ENCODE assay signal across 8 cellular contexts in genomic region chr5:134523543-134524136, GRCh38. TPM values are rescaled to one million over a fixed set of nuclear protein-coding genes. Genes with fewer than 3 reads are reported as not detected.
DNase-seq lines count a peak whose midpoint lies in the region; ATAC-seq, FAIRE-seq and TF ChIP-seq lines count a peak whose summit lies in the region.

No MANE protein-coding gene starts in this region.

- no peak overlapping the region for H2AFZ ChIP-seq in HepG2 (ENCODE audit: low read length)

- H3K27me3 Mint-ChIP-seq in activated T-cell treated with anti-CD3 and anti-CD28 coated beads, Interleukin-2, amount 50 U/mL, for 72 hours (ENCODE audit: low read depth): peaks cover 18% of the 10 kb centered on the region

- no peaks in the 10 kb centered on the region for H3K27me3 ChIP-seq in ascending aorta
- H3K27me3 ChIP-seq in HepG2 (ENCODE audit: control insufficient read depth in 1 of 2, insufficient read depth in 2 of 2, low read length in 2 of 2): no peaks in the 10 kb centered on the region; a peak in 1 of 5 replicates
- H3K27me3 ChIP-seq in tibial nerve: no peaks in the 10 kb centered on the region

- no peaks in the 10 kb centered on the region for H3K9me3 Mint-ChIP-seq in activated T-cell treated with anti-CD3 and anti-CD28 coated beads, Interleukin-2, amount 50 U/mL, for 72 hours

- H3K9me3 ChIP-seq in ascending aorta (no peaks in the 10 kb centered on the region), HepG2 (ENCODE audit: low read length) (no peaks in the 10 kb centered on the region), tibial nerve (no peaks in the 10 kb centered on the region)

- no peak for DNase-seq in activated T-cell treated with anti-CD3 and anti-CD28 coated beads, Interleukin-2, amount 50 U/mL, for 72 hours
- DNase-seq in activated T-cell treated with anti-CD3 and anti-CD28 coated beads for 4 hours (no peak), ascending aorta (ENCODE audit: low spot score in 2 of 2) (no peak), HepG2 (ENCODE audit: low spot score) (no peak), tibial nerve (ENCODE audit: low spot score in 2 of 2) (no peak), NCI-H146 treated with DMSO at 0.1 percent for 48 hours (lab: John Stamatoyannopoulos, UW; ENCODE audit: unreplicated experiment) (no peak), HPDE6-E6E7 (ENCODE audit: extremely low spot score) (no peak), NCI-H1694 (lab: John Stamatoyannopoulos, UW) (no peak)

- TF ChIP-seq CTCF in ascending aorta (IDR thresholded peaks at IDR 0.05): no peak
- no peak for TF ChIP-seq CTCF in HepG2 (CRISPR knock-in tag; IDR thresholded peaks at IDR 0.05)
- no peak for TF ChIP-seq CTCF in tibial nerve (IDR thresholded peaks at IDR 0.05)

- TF ChIP-seq EP300 in HepG2 (IDR thresholded peaks at IDR 0.05; ENCODE audit: low read depth in 2 of 2, low read length in 2 of 2) (no peak), HepG2 (CRISPR knock-in tag; IDR thresholded peaks at IDR 0.05; ENCODE audit: borderline replicate concordance) (no peak), tibial nerve (IDR thresholded peaks at IDR 0.05) (no peak)

- BruUV-seq in HepG2 (replicated peaks; lab: Mats Ljungman, UMichigan): no TSS peak

- in situ Hi-C loops in HepG2 (cut with HindIII; ENCODE audit: extremely low pct_ligation_motif_present, low pct_unique_long_range_greater_than_20kb): no loop called here

- peaks cover 9% of the 10 kb centered on the region for H3K79me2 ChIP-seq in HepG2 (ENCODE audit: insufficient read depth, low read length)

- H3K27ac ChIP-seq in ascending aorta: peak overlapping the region; percentile 92 to 96
- H3K27ac ChIP-seq in HepG2 (ENCODE audit: extremely low read length, insufficient read depth, low read length): no peak overlapping the region
- peak overlapping the region; percentile 98 to 100 (median 99) for H3K27ac ChIP-seq in tibial nerve

- no peak for TF ChIP-seq RAD21 in HepG2 (CRISPR knock-in tag; IDR thresholded peaks at IDR 0.05)

- peaks cover 24% of the 10 kb centered on the region for H3K4me1 Mint-ChIP-seq in activated T-cell treated with anti-CD3 and anti-CD28 coated beads, Interleukin-2, amount 50 U/mL, for 72 hours (ENCODE audit: low read depth)

- no peaks in the 10 kb centered on the region for H3K36me3 ChIP-seq in ascending aorta
- no peaks in the 10 kb centered on the region for H3K36me3 ChIP-seq in HepG2 (replicated peaks in 1 of 2; ENCODE audit: control insufficient read depth in 1 of 2, insufficient read depth in 2 of 2, low read length in 2 of 2)
- no peaks in the 10 kb centered on the region for H3K36me3 ChIP-seq in tibial nerve

- H3K9ac ChIP-seq in HepG2 (ENCODE audit: insufficient read depth, low read depth, low read length): peak overlapping the region; percentile 80

- peaks cover 0 to 13% of the 10 kb centered on the region in 2 donors for H3K4me1 ChIP-seq in ascending aorta
- H3K4me1 ChIP-seq in HepG2 (ENCODE audit: insufficient read depth, low read length): peaks cover 24% of the 10 kb centered on the region
- H3K4me1 ChIP-seq in tibial nerve: peaks cover 0 to 20% (median 9%) of the 10 kb centered on the region in 4 donors

- peak overlapping the region; percentile 80 to 98 for H3K4me3 ChIP-seq in ascending aorta
- peak overlapping the region; percentile 85 to 98 (median 86); a peak in 5 of 6 replicates for H3K4me3 ChIP-seq in HepG2 (replicated peaks in 1 of 3; ENCODE audit: insufficient read depth in 1 of 3, low read depth in 2 of 3, low read length in 3 of 3)
- H3K4me3 ChIP-seq in tibial nerve: peak overlapping the region; percentile 63 to 99 (median 91)

- no peak for TF ChIP-seq POLR2A in HepG2 (IDR thresholded peaks at IDR 0.05; ENCODE audit: insufficient read depth in 1 of 2, low read depth in 2 of 2, low read length in 2 of 2)
- no peak for TF ChIP-seq POLR2A in tibial nerve (IDR thresholded peaks at IDR 0.05)

- H3K27ac Mint-ChIP-seq in activated T-cell treated with anti-CD3 and anti-CD28 coated beads, Interleukin-2, amount 50 U/mL, for 72 hours: peak overlapping the region; percentile 59

- intact Hi-C loops in ascending aorta (cut with DNase I): loop anchor here (2.0 kb wide), 2 partner anchors 19 to 125 kb away; partner anchors contain the start of gene SEC24A
- intact Hi-C loops in HepG2 (cut with micrococcal nuclease; ENCODE audit: unreplicated experiment): loop anchor here (2.0 kb wide), 1 partner anchor 87 kb away; no protein-coding TSS in a partner anchor

- CTCF ChIA-PET in HepG2 (lab: Yijun Ruan, JAX; ENCODE audit: low intra/inter-chr PET ratio, low total read pairs): no interaction called here

- peaks cover 3 to 5% of the 10 kb centered on the region in 2 donors for H3K36me3 Mint-ChIP-seq in activated T-cell treated with anti-CD3 and anti-CD28 coated beads, Interleukin-2, amount 50 U/mL, for 72 hours (ENCODE audit: insufficient read depth in 2 of 2)

- H4K20me1 ChIP-seq in HepG2 (ENCODE audit: insufficient read depth, low read length): no peaks in the 10 kb centered on the region

- no peak for FAIRE-seq in HepG2 (lab: Jason Lieb, UNC)

- ATAC-seq in activated T-cell treated with anti-CD3 and anti-CD28 coated beads, Interleukin-2, amount 50 U/mL, for 72 hours (replicated peaks in 1 of 2): no peak
- no peak for ATAC-seq in HepG2

- H3K4me2 ChIP-seq in HepG2 (ENCODE audit: low read depth, low read length): peak overlapping the region; percentile 90

- WGBS in HepG2 (ENCODE audit: low lambda C conversion rate): 36% methylated on average over 7 of the region's 8 CpGs
- 18 to 22% methylated on average over 8 of the region's 8 CpGs for WGBS in tibial nerve, 2 donors

- POLR2A ChIA-PET in HepG2 (lab: Yijun Ruan, JAX): interaction anchor here (0.7 to 6.9 kb wide), 7 partner anchors 9 to 234 kb away, joined by 3 to 109 read pairs (median 58); partner anchors contain the start of gene CDKN2AIPNL

- peak overlapping the region; percentile 75 to 99 for H3K4me3 Mint-ChIP-seq in activated T-cell treated with anti-CD3 and anti-CD28 coated beads, Interleukin-2, amount 50 U/mL, for 72 hours

TF ChIP-seq in HepG2, 621 proteins besides CTCF, POLR2A, EP300 and RAD21 (continues in another document):
- TF ChIP-seq ZNF256 (CRISPR knock-in tag; conservative IDR thresholded peaks at IDR 0.05) (no peak), MED13 (CRISPR knock-in tag; IDR thresholded peaks at IDR 0.05) (peak; percentile 20; the same call in 1 of the 2 replicates), BRD4 (CRISPR knock-in tag; IDR thresholded peaks at IDR 0.05) (no peak), ZNF264 (CRISPR knock-in tag; IDR thresholded peaks at IDR 0.05) (0 out of 2 replicates have a peak, but pooled peaks have one; percentile 8), NFIB (CRISPR knock-in tag; IDR thresholded peaks at IDR 0.05; ENCODE audit: borderline replicate concordance) (no peak)

RNA-seq across cellular contexts. Expression of gene JADE2, which starts 1.8 kb away (rescaled TPM):
- 10 to 100 TPM; 87.0 to 88.8 TPM for total RNA-seq in activated T-cell treated with anti-CD3 and anti-CD28 coated beads, Interleukin-2, amount 50 U/mL, for 72 hours
- total RNA-seq in ascending aorta (70.9 TPM), HepG2 (2016; rRNA removed; fragmentation: Illumina TruSeq; extraction: Trizol) (15.1 and 15.6 TPM in 2 replicates), tibial nerve (10 to 100 TPM; 58.8 to 90.6 (median 73.9) TPM)
- total RNA-seq in HepG2 (2016; cell fraction: cytosol; rRNA removed; fragmentation: Illumina TruSeq; extraction: Trizol; ENCODE audit: low read depth): 3.9 and 4.4 TPM in 2 replicates
- 15.7 and 16.4 TPM in 2 replicates for total RNA-seq in HepG2 (2016; cell fraction: insoluble cytoplasmic fraction; rRNA removed; fragmentation: Illumina TruSeq; extraction: Trizol)
- total RNA-seq in HepG2 (2016; cell fraction: membrane; rRNA removed; fragmentation: Illumina TruSeq; extraction: Trizol): 9.9 and 14.2 TPM in 2 replicates
- total RNA-seq in HepG2 (2016; cell fraction: nucleus; rRNA removed; fragmentation: Illumina TruSeq; extraction: Trizol): 10.7 and 11.7 TPM in 2 replicates
- polyA plus RNA-seq in HepG2 (2011; rRNA removed): 7.5 and 9.1 TPM in 2 replicates
- polyA plus RNA-seq in HepG2 (2011; cell fraction: cytosol; rRNA removed): 6.2 and 7.4 TPM in 2 replicates
- 10.9 and 11.6 TPM in 2 replicates for polyA plus RNA-seq in HepG2 (2011; cell fraction: nucleus; rRNA removed)
- polyA plus RNA-seq in HepG2 (2012): 5.4 and 7.6 TPM in 2 replicates
- 1.7 and 2.3 TPM in 2 replicates for polyA plus RNA-seq in HepG2 (2016; cell fraction: cytosol; fragmentation: Illumina TruSeq; extraction: Trizol; ENCODE audit: low read depth)
- 10.3 and 12.8 TPM in 2 replicates for polyA plus RNA-seq in HepG2 (2016; cell fraction: insoluble cytoplasmic fraction; fragmentation: Illumina TruSeq; extraction: Trizol; ENCODE audit: low read depth)
- polyA plus RNA-seq in HepG2 (2016; cell fraction: membrane; fragmentation: Illumina TruSeq; extraction: Trizol; ENCODE audit: low read depth): 4.9 and 6.8 TPM in 2 replicates
- polyA plus RNA-seq in HepG2 (2016; cell fraction: nucleus; fragmentation: Illumina TruSeq; extraction: Trizol; ENCODE audit: insufficient read depth, low read depth): 12.5 and 13.5 TPM in 2 replicates
- 17.4 and 97.1 TPM in 2 replicates for polyA minus RNA-seq in HepG2 (2011; rRNA and poly(A)+ RNA removed; ENCODE audit: low replicate concordance)
- 6.2 and 12.3 TPM in 2 replicates for polyA minus RNA-seq in HepG2 (2011; cell fraction: cytosol; rRNA and poly(A)+ RNA removed)
- polyA minus RNA-seq in HepG2 (2011; cell fraction: nucleus; rRNA and poly(A)+ RNA removed): 7.2 and 7.7 TPM in 2 replicates
